12 cellular contexts compared by ENCODE assay signal in genomic region chr6:139515511-139515910, GRCh38.
A peak's percentile ranks its signal among the peaks of the same experiment; 100 is the strongest.
DNase-seq lines count a peak whose midpoint lies in the region; ATAC-seq and TF ChIP-seq lines count a peak whose summit lies in the region.
"Had no signal": no experiment of that assay in that cellular context is flagged by ENCODE, and none has a peak within 500 bp of the region (broad histone marks: within the 10 kb centered on the region; RNA-seq: fewer than 3 reads in every experiment).

No MANE protein-coding gene starts in this region.

- peaks cover 23% of the 10 kb centered on the region for H3K4me1 ChIP-seq in PC-9 (replicated peaks; ENCODE audit: insufficient read depth)

- H3K9me2 ChIP-seq in PC-9 (ENCODE audit: insufficient read depth) = 0 out of 2 replicates have a peak, but pooled peaks cover 4% of the 10 kb centered on the region

- DNase-seq in AG08395 (ENCODE audit: low spot score) (peak; percentile 18), PC-9 (no peak), iris pigment epithelial cell (ENCODE audit: low read depth) (peak; percentile 79), NK-92 (lab: John Stamatoyannopoulos, UW; ENCODE audit: unreplicated experiment) (no peak), HEK293T (ENCODE audit: extremely low spot score) (no peak), cortex of kidney (lab: John Stamatoyannopoulos, UW) (no peak), SK-N-DZ (ENCODE audit: low spot score) (no peak)
- DNase-seq: activated CD8-positive, alpha-beta T cell treated with anti-CD3 and anti-CD28 coated beads for 36 hours; activated naive CD8-positive, alpha-beta T cell treated with anti-CD3 and anti-CD28 coated beads, Interleukin-2, amount 10 ng/mL, durations not matched to agents 7 days and 5 days; NCI-H187 had no signal

- intact Hi-C loops in PC-9 (cut with micrococcal nuclease; ENCODE audit: unreplicated experiment) = loop anchor here (10.0 kb wide), 1 partner anchor 81 kb away; no protein-coding TSS in a partner anchor

- H3K9me3 ChIP-seq in PC-9 (ENCODE audit: insufficient read depth, low read depth) = peaks cover 13% of the 10 kb centered on the region; the same call in 1 of the 2 replicates

- H4K20me1 ChIP-seq in PC-9 (ENCODE audit: insufficient read depth) = no peaks in the 10 kb centered on the region

- no peak overlapping the region for H2AFZ ChIP-seq in PC-9

- no peaks in the 10 kb centered on the region for H3K79me2 ChIP-seq in PC-9 (ENCODE audit: low read depth)

- BruUV-seq in PC-9 (replicated peaks; lab: Mats Ljungman, UMichigan) = no TSS peak

- H3K27ac ChIP-seq in PC-9 = no peak overlapping the region

- no peak overlapping the region for H3K4me3 ChIP-seq in PC-9

- H3K27me3 ChIP-seq in PC-9 (ENCODE audit: insufficient read depth, low read depth) = no peaks in the 10 kb centered on the region

- H3K36me3 ChIP-seq in PC-9 (ENCODE audit: low read depth) = no peaks in the 10 kb centered on the region

- peak; percentile 43 for ATAC-seq in GM18867 (IDR thresholded peaks at IDR 0.05; ENCODE audit: unreplicated experiment)
- ATAC-seq: activated CD8-positive, alpha-beta T cell treated with anti-CD3 and anti-CD28 coated beads for 36 hours; left lobe of liver had no signal

- POLR2A ChIA-PET in PC-9 (lab: Charles Lee; ENCODE audit: unreplicated experiment) (no interaction called here), HEK293T (lab: Yijun Ruan, JAX) (interaction anchor here (1.0 kb wide), 1 partner anchor 141 kb away, joined by 3 read pairs; the partner anchor contains the start of gene CITED2)

- TF ChIP-seq CTCF in PC-9 (conservative IDR thresholded peaks at IDR 0.05) = no peak

- H3F3A ChIP-seq in PC-9 (ENCODE audit: insufficient read depth, low read depth) = peaks cover 19% of the 10 kb centered on the region

- CTCF ChIA-PET in PC-9 (lab: Charles Lee) = no interaction called here
- CTCF ChIA-PET in HEK293T (lab: Yijun Ruan, JAX) = interaction anchor here (1.3 kb wide), 1 partner anchor 9 kb away, joined by 3 read pairs; no protein-coding TSS in a partner anchor

- peak overlapping the region; percentile 9 for H3K4me2 ChIP-seq in PC-9

TF ChIP-seq in HEK293T, 16 proteins besides CTCF, POLR2A, EP300 and RAD21:
- TF ChIP-seq SP1 (IDR thresholded peaks at IDR 0.05) = no peak
- no peak for TF ChIP-seq BHLHE40 (IDR thresholded peaks at IDR 0.05; ENCODE audit: borderline replicate concordance)
- TF ChIP-seq ARNT (IDR thresholded peaks at IDR 0.05) = no peak
- no peak for TF ChIP-seq FOXK2 (IDR thresholded peaks at IDR 0.05)
- TF ChIP-seq NFRKB (IDR thresholded peaks at IDR 0.05) = no peak
- no peak for TF ChIP-seq LEF1 (IDR thresholded peaks at IDR 0.05; ENCODE audit: borderline replicate concordance)
- no peak for TF ChIP-seq ELF4 (IDR thresholded peaks at IDR 0.05)
- TF ChIP-seq SUZ12 (IDR thresholded peaks at IDR 0.05) = no peak
- TF ChIP-seq ZNF384 (IDR thresholded peaks at IDR 0.05) = no peak
- no peak for TF ChIP-seq TARDBP (IDR thresholded peaks at IDR 0.05)
- TF ChIP-seq FOXA1 (IDR thresholded peaks at IDR 0.05) = no peak

Comparison
In these comparisons a context has a peak if more than half of its experiments do, and no peak if none do; other contexts are left out.
1. DNase-seq: peak in AG08395 (single experiment) and iris pigment epithelial cell (single experiment); none in PC-9 (0 of 2), NK-92 (single experiment), HEK293T (single experiment), cortex of kidney (single experiment) and SK-N-DZ (single experiment).